In genomic region chr1:63042278-63042677, GRCh38 we compare ENCODE assay signal across 1 cellular context.
TF ChIP-seq lines count a peak whose summit lies in the region.

No MANE protein-coding gene starts in this region.

TF ChIP-seq in H1, 55 proteins besides CTCF, POLR2A, EP300 and RAD21 (continued from another document):
- TF ChIP-seq CHD2 (IDR thresholded peaks at IDR 0.05; ENCODE audit: low read length) (no peak), MAX (IDR thresholded peaks at IDR 0.05) (no peak), EZH2 (IDR thresholded peaks at IDR 0.05; ENCODE audit: low read depth, low read length, severe bottlenecking) (no peak), TAF7 (optimal IDR thresholded peaks at IDR 0.05; ENCODE audit: borderline replicate concordance, low read depth, low read length) (no peak), RXRA (IDR thresholded peaks at IDR 0.05; ENCODE audit: insufficient read depth, low read depth, low read length) (no peak), BRCA1 (IDR thresholded peaks at IDR 0.05; ENCODE audit: low read depth, low read length) (no peak), SUZ12 (IDR thresholded peaks at IDR 0.05; ENCODE audit: low read length) (no peak), EGR1 (IDR thresholded peaks at IDR 0.05; ENCODE audit: borderline replicate concordance, low read depth, low read length) (no peak), BCL11A (IDR thresholded peaks at IDR 0.05; ENCODE audit: low read depth in 2 of 2, low read length in 2 of 2) (no peak), CHD7 (IDR thresholded peaks at IDR 0.05; ENCODE audit: insufficient replicate concordance, low read length) (no peak), CTBP2 (IDR thresholded peaks at IDR 0.05; ENCODE audit: borderline replicate concordance, insufficient read depth, insufficient read length, low read length) (no peak), RBBP5 (IDR thresholded peaks at IDR 0.05; ENCODE audit: borderline replicate concordance, low read depth, low read length) (no peak), KDM1A (IDR thresholded peaks at IDR 0.05; ENCODE audit: borderline replicate concordance, low read length) (no peak)
